ENCODE assay signal across 11 cellular contexts in the genomic region with DNA sequence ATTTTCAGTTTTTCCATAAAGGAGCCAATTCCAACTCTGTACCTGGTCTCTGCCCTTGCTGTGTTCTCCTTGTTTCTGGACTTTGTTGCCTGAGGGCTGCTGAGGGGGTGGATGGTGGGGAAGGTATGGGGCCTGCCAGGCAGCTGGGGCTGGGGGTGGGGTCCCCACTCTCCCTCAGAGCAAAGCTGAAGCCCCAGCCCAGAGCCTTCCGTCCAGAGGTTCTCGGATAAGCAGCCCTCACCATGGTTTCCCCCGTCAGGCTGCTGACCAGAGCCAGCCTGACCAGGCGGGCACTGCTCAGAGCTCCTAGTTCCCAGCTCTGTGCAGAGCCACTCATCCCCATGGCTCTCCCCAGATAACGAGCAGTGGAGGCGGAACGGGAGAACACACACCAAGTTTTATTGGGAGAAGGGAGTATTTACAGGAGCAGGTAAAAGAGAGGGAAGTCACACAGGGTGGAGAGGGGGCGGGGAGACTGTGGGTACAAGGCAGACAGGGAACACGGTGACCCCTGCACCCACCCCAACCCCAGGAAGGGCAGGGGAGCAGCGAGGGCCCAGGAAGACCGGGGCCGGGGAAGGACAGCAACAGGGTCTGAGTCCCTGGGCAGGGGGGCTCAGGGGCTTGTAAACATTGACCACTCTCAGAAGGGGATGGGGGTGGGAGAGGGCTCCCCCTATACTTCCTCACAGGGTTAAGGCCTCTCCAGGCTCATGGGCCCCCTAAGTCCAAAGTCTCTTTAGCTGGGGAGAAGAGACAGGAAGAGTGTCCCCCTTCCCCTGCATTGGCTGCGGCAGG. TPM values are rescaled to one million over a fixed set of nuclear protein-coding genes. Genes with fewer than 3 reads are reported as not detected.
A peak's percentile ranks its signal among the peaks of the same experiment; 100 is the strongest.
DNase-seq lines count a peak whose midpoint lies in the region; ATAC-seq and TF ChIP-seq lines count a peak whose summit lies in the region.
"Had no signal": no experiment of that assay in that cellular context is flagged by ENCODE, and none has a peak within 500 bp of the region (broad histone marks: within the 10 kb centered on the region; RNA-seq: fewer than 3 reads in every experiment).

No MANE protein-coding gene starts in this region.

- DNase-seq in natural killer cell: no peak
- DNase-seq in natural killer cell treated with Interleukin-12 subunit alpha and Interleukin-12 subunit beta and Interleukin-15 and Interleukin-18, amount 100 ng/mL, for 72 hours (ENCODE audit: low spot score): no peak
- no peak for DNase-seq in immature natural killer cell
- no peak for DNase-seq in uterus
- no peak for DNase-seq in KBM-7
- no peak for DNase-seq in osteocyte (ENCODE audit: extremely low spot score, unreplicated experiment)
- DNase-seq in NCI-H2196 (lab: John Stamatoyannopoulos, UW; ENCODE audit: unreplicated experiment): no peak
- DNase-seq: activated gamma-delta T cell, NCI-H526 had no signal

- peaks cover 0 to 43% of the 10 kb centered on the region in 2 donors for H3K4me1 Mint-ChIP-seq in natural killer cell
- peaks cover 17 to 19% of the 10 kb centered on the region in 2 donors for H3K4me1 Mint-ChIP-seq in natural killer cell treated with Interleukin-12 subunit alpha and Interleukin-12 subunit beta and Interleukin-15 and Interleukin-18, amount 100 ng/mL, for 72 hours (ENCODE audit: low read depth in 2 of 2)
- peaks cover 33% of the 10 kb centered on the region for H3K4me1 Mint-ChIP-seq in activated naive CD8-positive, alpha-beta T cell (ENCODE audit: low read depth)
- H3K4me1 Mint-ChIP-seq in immature natural killer cell: peaks cover 15 to 27% of the 10 kb centered on the region in 2 donors
- peaks cover 15% of the 10 kb centered on the region for H3K4me1 Mint-ChIP-seq in osteocyte (ENCODE audit: unreplicated experiment)

- H3K27ac Mint-ChIP-seq in natural killer cell (peak overlapping the region; percentile 29 to 56), immature natural killer cell (peak overlapping the region in 5 of 6 donors; percentile 31 to 88 (median 81)), osteocyte (ENCODE audit: unreplicated experiment) (no peak overlapping the region)
- H3K27ac Mint-ChIP-seq in natural killer cell treated with Interleukin-12 subunit alpha and Interleukin-12 subunit beta and Interleukin-15 and Interleukin-18, amount 100 ng/mL, for 72 hours: peak overlapping the region in 1 of 2 donors; percentile 21
- H3K27ac Mint-ChIP-seq in activated naive CD8-positive, alpha-beta T cell: peak overlapping the region; percentile 54

- H3K9me3 Mint-ChIP-seq in natural killer cell: no peaks in the 10 kb centered on the region
- no peaks in the 10 kb centered on the region for H3K9me3 Mint-ChIP-seq in natural killer cell treated with Interleukin-12 subunit alpha and Interleukin-12 subunit beta and Interleukin-15 and Interleukin-18, amount 100 ng/mL, for 72 hours
- H3K9me3 Mint-ChIP-seq in activated naive CD8-positive, alpha-beta T cell (ENCODE audit: low read depth): no peaks in the 10 kb centered on the region
- H3K9me3 Mint-ChIP-seq in immature natural killer cell: no peaks in the 10 kb centered on the region
- H3K9me3 Mint-ChIP-seq in osteocyte (ENCODE audit: unreplicated experiment): no peaks in the 10 kb centered on the region

- no peak for TF ChIP-seq POLR2A in uterus (IDR thresholded peaks at IDR 0.05)

- in situ Hi-C loops in KBM-7 (cut with MboI; ENCODE audit: low pct_unique_long_range_greater_than_20kb, low sequenced_read_pairs): no loop called here

- no peak overlapping the region for H3K4me3 ChIP-seq in uterus

- intact Hi-C loops in natural killer cell (cut with micrococcal nuclease): loop anchor here (10.0 kb wide), 1 partner anchor 575 kb away; the partner anchor contains the start of genes AP4M1 and MCM7
- intact Hi-C loops in uterus (cut with DNase I; ENCODE audit: low total_unique reads): loop anchor here (10.0 kb wide), 1 partner anchor 95 kb away; the partner anchor contains the start of genes FBXO24 and LRCH4

- H3K27me3 Mint-ChIP-seq in natural killer cell (ENCODE audit: low read depth in 2 of 2) (no peaks in the 10 kb centered on the region), immature natural killer cell (ENCODE audit: low read depth in 3 of 3) (peaks cover 8 to 18% (median 12%) of the 10 kb centered on the region in 3 donors), osteocyte (ENCODE audit: unreplicated experiment) (no peaks in the 10 kb centered on the region)
- H3K27me3 Mint-ChIP-seq in natural killer cell treated with Interleukin-12 subunit alpha and Interleukin-12 subunit beta and Interleukin-15 and Interleukin-18, amount 100 ng/mL, for 72 hours: no peaks in the 10 kb centered on the region
- H3K27me3 Mint-ChIP-seq in activated naive CD8-positive, alpha-beta T cell: no peaks in the 10 kb centered on the region

- no peaks in the 10 kb centered on the region for H3K27me3 ChIP-seq in uterus

- H3K4me1 ChIP-seq in uterus: no peaks in the 10 kb centered on the region

- no peaks in the 10 kb centered on the region for H3K36me3 ChIP-seq in uterus

- H3K9me3 ChIP-seq in uterus: no peaks in the 10 kb centered on the region

- ATAC-seq in natural killer cell: no peak
- no peak for ATAC-seq in natural killer cell treated with Interleukin-12 subunit alpha and Interleukin-12 subunit beta and Interleukin-15 and Interleukin-18, amount 100 ng/mL, for 72 hours

- H3K4me3 Mint-ChIP-seq in natural killer cell (no peak overlapping the region), immature natural killer cell (no peak overlapping the region), osteocyte (ENCODE audit: unreplicated experiment) (no peak overlapping the region)
- no peak overlapping the region for H3K4me3 Mint-ChIP-seq in natural killer cell treated with Interleukin-12 subunit alpha and Interleukin-12 subunit beta and Interleukin-15 and Interleukin-18, amount 100 ng/mL, for 72 hours
- H3K4me3 Mint-ChIP-seq in activated naive CD8-positive, alpha-beta T cell: no peak overlapping the region

- no peak for TF ChIP-seq CTCF in natural killer cell (IDR thresholded peaks at IDR 0.05)
- no peak for TF ChIP-seq CTCF in uterus (IDR thresholded peaks at IDR 0.05)
- no peak for TF ChIP-seq CTCF in osteocyte (IDR thresholded peaks at IDR 0.05)

- H3K27ac ChIP-seq in uterus: peak overlapping the region; percentile 47 to 56

- H3K36me3 Mint-ChIP-seq in natural killer cell (no peaks in the 10 kb centered on the region), immature natural killer cell (peaks cover 0 to 11% (median 0%) of the 10 kb centered on the region in 3 donors), osteocyte (ENCODE audit: unreplicated experiment) (peaks cover 19% of the 10 kb centered on the region)
- H3K36me3 Mint-ChIP-seq in natural killer cell treated with Interleukin-12 subunit alpha and Interleukin-12 subunit beta and Interleukin-15 and Interleukin-18, amount 100 ng/mL, for 72 hours: no peaks in the 10 kb centered on the region
- no peaks in the 10 kb centered on the region for H3K36me3 Mint-ChIP-seq in activated naive CD8-positive, alpha-beta T cell

RNA-seq across cellular contexts. Expression of gene GNB2, which starts 5.8 kb away (rescaled TPM):
- total RNA-seq in natural killer cell (100 to 1,000 TPM; 194 to 227 (median 212) TPM), uterus (100 to 1,000 TPM in 2 of 4 donors, 10 to 100 TPM in 2; 72.0 to 245 (median 94.3) TPM), osteocyte (229 and 251 TPM in 2 replicates)
- 100 to 1,000 TPM; 345 to 348 TPM for total RNA-seq in natural killer cell treated with Interleukin-12 subunit alpha and Interleukin-12 subunit beta and Interleukin-15 and Interleukin-18, amount 100 ng/mL, for 72 hours
- 10 to 100 TPM; 61.4 to 71.8 (median 64.8) TPM for polyA plus RNA-seq in immature natural killer cell

RNA-seq across cellular contexts. Expression of gene GIGYF1, which starts 14.7 kb away (rescaled TPM):
- total RNA-seq in natural killer cell (100 to 1,000 TPM in 2 of 3 donors, 10 to 100 TPM in 1; 92.0 to 102 (median 101) TPM), uterus (10 to 100 TPM in 3 of 4 donors, 1 to 10 TPM in 1; 9.7 to 90.9 (median 31.9) TPM), osteocyte (56.3 and 64.6 TPM in 2 replicates)
- total RNA-seq in natural killer cell treated with Interleukin-12 subunit alpha and Interleukin-12 subunit beta and Interleukin-15 and Interleukin-18, amount 100 ng/mL, for 72 hours: 10 to 100 TPM; 28.5 to 72.1 TPM
- 1 to 10 TPM in 1 of 3 donors, under 1 TPM in 2; 0.03 to 2.0 (median 0.47) TPM for polyA plus RNA-seq in immature natural killer cell

RNA-seq across cellular contexts. Expression of gene ACTL6B, which starts 23.1 kb away (rescaled TPM):
- total RNA-seq in natural killer cell (not detected), uterus (not detected), osteocyte (not detected in 2 replicates)
- total RNA-seq in natural killer cell treated with Interleukin-12 subunit alpha and Interleukin-12 subunit beta and Interleukin-15 and Interleukin-18, amount 100 ng/mL, for 72 hours: not detected
- polyA plus RNA-seq in immature natural killer cell: not detected
- total RNA-seq: renal cortical epithelial cell had no signal

RNA-seq across cellular contexts. Expression of gene POP7, which starts 26.6 kb away (rescaled TPM):
- 10 to 100 TPM; 17.6 to 22.1 (median 17.6) TPM for total RNA-seq in natural killer cell
- total RNA-seq in natural killer cell treated with Interleukin-12 subunit alpha and Interleukin-12 subunit beta and Interleukin-15 and Interleukin-18, amount 100 ng/mL, for 72 hours: 10 to 100 TPM; 46.6 to 64.9 TPM
- polyA plus RNA-seq in immature natural killer cell: 10 to 100 TPM; 65.1 to 70.3 (median 67.0) TPM
- 10 to 100 TPM; 16.4 to 53.8 (median 23.8) TPM for total RNA-seq in uterus
- total RNA-seq in osteocyte: 19.3 and 26.3 TPM in 2 replicates

RNA-seq across cellular contexts. Expression of gene TFR2, which starts 38.0 kb away (rescaled TPM):
- total RNA-seq in natural killer cell (10 to 100 TPM in 2 of 3 donors, 1 to 10 TPM in 1; 9.8 to 13.8 (median 12.0) TPM), uterus (1 to 10 TPM in 1 of 4 donors, under 1 TPM in 1, not detected in 2; 0.43 to 2.0 TPM), osteocyte (0.19 and 0.31 TPM in 2 replicates)
- total RNA-seq in natural killer cell treated with Interleukin-12 subunit alpha and Interleukin-12 subunit beta and Interleukin-15 and Interleukin-18, amount 100 ng/mL, for 72 hours: 10 to 100 TPM; 10.1 to 34.1 TPM
- polyA plus RNA-seq in immature natural killer cell: 1 to 10 TPM in 2 of 3 donors, under 1 TPM in 1; 0.85 to 1.8 (median 1.1) TPM
